Comparison of ENCODE assay signal across 12 cellular contexts in genomic region chr10:110335314-110336064, GRCh38. TPM values are rescaled to one million over a fixed set of nuclear protein-coding genes. Genes with fewer than 3 reads are reported as not detected.
DNase-seq lines count a peak whose midpoint lies in the region; ATAC-seq and TF ChIP-seq lines count a peak whose summit lies in the region.
"Had no signal": no experiment of that assay in that cellular context is flagged by ENCODE, and none has a peak within 500 bp of the region (broad histone marks: within the 10 kb centered on the region; RNA-seq: fewer than 3 reads in every experiment).

No MANE protein-coding gene starts in this region.

- peaks cover 18% of the 10 kb centered on the region for H3K9me3 Mint-ChIP-seq in WTC11

- no peaks in the 10 kb centered on the region for H3K36me3 ChIP-seq in iPS-20b (ENCODE audit: insufficient read depth, low read depth, low read length)

- CTCF ChIA-PET in AG04449 (lab: Yijun Ruan, JAX) (interaction anchor here (1.5 to 10.7 kb wide), 6 partner anchors 12 to 211 kb away, joined by 4 to 102 read pairs (median 7); no protein-coding TSS in a partner anchor), WTC11 (lab: Charles Lee) (interaction anchor here (0.6 to 4.3 kb wide), 6 partner anchors 17 to 265 kb away, joined by 3 to 32 read pairs (median 4); no protein-coding TSS in a partner anchor)

- peaks cover 7% of the 10 kb centered on the region for H3K9me3 ChIP-seq in iPS-20b (ENCODE audit: insufficient read depth, low read depth, low read length)

- peaks cover 4% of the 10 kb centered on the region; the same call in 1 of the 2 replicates for H3K27me3 Mint-ChIP-seq in WTC11 (ENCODE audit: low read depth)

- H3K36me3 Mint-ChIP-seq in WTC11: peaks cover 16% of the 10 kb centered on the region

- H3K9ac ChIP-seq in iPS-20b (ENCODE audit: low read depth, low read length): no peak overlapping the region

- POLR2A ChIA-PET in AG04449 (lab: Yijun Ruan, JAX): interaction anchor here (1.3 to 1.8 kb wide), 3 partner anchors 9 to 163 kb away, joined by 4 to 9 read pairs (median 6); no protein-coding TSS in a partner anchor
- POLR2A ChIA-PET in WTC11 (lab: Charles Lee): no interaction called here

- H3K27ac ChIP-seq in iPS-20b (ENCODE audit: low read length) (no peak overlapping the region), coronary artery (no peak overlapping the region)

- peaks cover 17% of the 10 kb centered on the region for H3K4me1 ChIP-seq in iPS-20b (ENCODE audit: insufficient read depth, low read length)
- H3K4me1 ChIP-seq: Caco-2 had no signal

- H3K4me3 ChIP-seq in AG04449 (ENCODE audit: low read depth, low read length) (peak overlapping the region; percentile 15; the same call in 1 of the 2 replicates), iPS-20b (ENCODE audit: low read length) (peak overlapping the region; percentile 30; the same call in 1 of the 2 replicates), coronary artery (no peak overlapping the region)

- peaks cover 19% of the 10 kb centered on the region for H3K4me1 Mint-ChIP-seq in WTC11

- no peak for TF ChIP-seq CTCF in AG04449 (IDR thresholded peaks at IDR 0.05; ENCODE audit: insufficient read depth, low read length, missing control alignments)
- no peak for TF ChIP-seq CTCF in WTC11 (IDR thresholded peaks at IDR 0.05)
- no peak for TF ChIP-seq CTCF in coronary artery (IDR thresholded peaks at IDR 0.05)

- no peak overlapping the region for H3K4me3 Mint-ChIP-seq in WTC11

- ATAC-seq in WTC11: peak; percentile 16; the same call in 1 of the 2 replicates

- no peaks in the 10 kb centered on the region for H3K27me3 ChIP-seq in iPS-20b (ENCODE audit: insufficient read depth, low read length)

- DNase-seq in AG04449 (ENCODE audit: low read depth, low spot score) (no peak), HT1080 (ENCODE audit: low read depth) (peak; percentile 38), WTC11 (ENCODE audit: low spot score) (no peak), coronary artery (ENCODE audit: low spot score) (no peak), mucosa of gallbladder (ENCODE audit: low spot score) (no peak), LoVo (ENCODE audit: low spot score) (no peak), NCI-H748 treated with DMSO at 0.1 percent for 48 hours (lab: John Stamatoyannopoulos, UW) (no peak)
- DNase-seq: activated CD4-positive, alpha-beta T cell treated with anti-CD3 and anti-CD28 coated beads for 4 hours; aorta; Caco-2; NCI-H1048 had no signal

- peak overlapping the region; percentile 50 for H3K27ac Mint-ChIP-seq in WTC11

TF ChIP-seq in WTC11, 78 proteins besides CTCF, POLR2A, EP300 and RAD21:
- TF ChIP-seq SMAD3 (CRISPR knock-in tag; IDR thresholded peaks at IDR 0.05; ENCODE audit: borderline replicate concordance) (no peak), KAT7 (CRISPR knock-in tag; IDR thresholded peaks at IDR 0.05; ENCODE audit: borderline replicate concordance) (no peak), IRF2 (CRISPR knock-in tag; IDR thresholded peaks at IDR 0.05; ENCODE audit: borderline replicate concordance, low read depth) (no peak), GRHL2 (CRISPR knock-in tag; IDR thresholded peaks at IDR 0.05; ENCODE audit: insufficient replicate concordance, severe bottlenecking) (no peak), ZNF423 (CRISPR knock-in tag; IDR thresholded peaks at IDR 0.05) (no peak), NFATC4 (CRISPR knock-in tag; IDR thresholded peaks at IDR 0.05) (no peak), RELA (CRISPR knock-in tag; IDR thresholded peaks at IDR 0.05; ENCODE audit: borderline replicate concordance) (no peak), ZNF317 (CRISPR knock-in tag; IDR thresholded peaks at IDR 0.05; ENCODE audit: borderline replicate concordance, low read depth) (no peak), ZNF138 (CRISPR knock-in tag; conservative IDR thresholded peaks at IDR 0.05) (no peak), USF1 (CRISPR knock-in tag; IDR thresholded peaks at IDR 0.05) (no peak), FOXK1 (CRISPR knock-in tag; IDR thresholded peaks at IDR 0.05) (no peak), USF2 (CRISPR knock-in tag; IDR thresholded peaks at IDR 0.05) (no peak), ZBTB21 (CRISPR knock-in tag; IDR thresholded peaks at IDR 0.05; ENCODE audit: borderline replicate concordance) (no peak), MLX (CRISPR knock-in tag; IDR thresholded peaks at IDR 0.05) (no peak)

RNA-seq across cellular contexts. Expression of gene SMNDC1, which starts 30.8 kb away (rescaled TPM):
- 7.0 and 8.6 TPM in 2 replicates for total RNA-seq in HT1080 (2014; rRNA removed; shearing (Covaris generic))
- 29.2 and 32.0 TPM in 2 replicates for polyA plus RNA-seq in HT1080 (2015; cell fraction: cytosol; rRNA removed)
- 33.8 and 35.8 TPM in 2 replicates for polyA plus RNA-seq in HT1080 (2015; cell fraction: nucleus; rRNA removed)
- total RNA-seq in WTC11 (2021): 37.7 to 55.9 TPM (median 40.2 TPM) in 3 replicates
- total RNA-seq in mucosa of gallbladder: 26.6 TPM
